Comparison of ENCODE assay signal across 16 cellular contexts in the genomic region with DNA sequence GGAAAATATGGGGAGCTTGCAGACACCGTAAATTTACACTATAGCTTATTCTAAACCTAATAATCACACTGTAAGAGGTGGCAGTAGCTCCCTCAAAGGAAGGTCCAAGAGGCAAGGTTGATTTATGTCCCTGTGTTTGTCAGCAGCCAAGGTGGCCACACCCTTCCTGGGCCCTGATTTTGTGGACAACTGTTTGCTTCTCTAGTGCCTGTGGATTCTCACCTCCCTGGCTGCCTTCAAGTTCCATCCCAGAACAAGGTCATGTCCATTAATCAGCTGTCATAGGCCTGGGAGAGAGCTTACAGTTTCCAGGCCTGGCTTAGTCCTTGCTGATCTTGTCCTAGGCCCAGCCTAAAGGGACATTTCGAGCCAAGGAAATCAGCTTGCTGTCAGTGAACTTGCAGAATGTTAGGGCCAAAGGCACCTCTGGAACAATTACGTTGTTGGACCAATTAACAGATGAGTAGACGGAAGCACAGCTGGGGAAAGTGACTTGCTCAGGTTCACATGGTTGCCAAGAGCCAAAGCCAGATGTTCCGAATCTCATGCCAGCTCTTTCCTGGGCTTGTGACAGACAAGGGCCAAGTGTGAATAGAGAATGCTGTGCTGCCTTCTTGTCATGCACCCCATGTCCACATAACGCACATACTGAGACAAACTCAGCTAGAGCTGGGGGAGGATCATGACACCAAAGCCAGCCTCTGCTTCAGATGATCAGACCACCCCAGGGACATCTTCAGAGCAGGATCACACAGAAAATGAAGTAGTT.
DNase-seq lines count a peak whose midpoint lies in the region; ATAC-seq, FAIRE-seq and TF ChIP-seq lines count a peak whose summit lies in the region.
"Had no signal": no experiment of that assay in that cellular context is flagged by ENCODE, and none has a peak within 500 bp of the region (broad histone marks: within the 10 kb centered on the region; RNA-seq: fewer than 3 reads in every experiment).

No MANE protein-coding gene starts in this region.

- H3K18ac ChIP-seq in H9 (ENCODE audit: insufficient read length, low read depth, low read length): no peak overlapping the region

- no peak overlapping the region for H4K91ac ChIP-seq in H9 (ENCODE audit: insufficient read length, low read depth, low read length)

- H3K9ac ChIP-seq in H9 (ENCODE audit: extremely low read depth, insufficient read length, low read length) (no peak overlapping the region), HUES48 (ENCODE audit: low read depth, low read length) (no peak overlapping the region)

- no peak overlapping the region for H3K23ac ChIP-seq in H9 (ENCODE audit: insufficient read length, low read depth, low read length)

- H4K20me1 ChIP-seq in H9 (ENCODE audit: control insufficient read depth, insufficient read depth, insufficient read length): no peaks in the 10 kb centered on the region

- no CpG with 5 or more reads among the region's 6 CpGs for WGBS in H9 (ENCODE audit: extremely low coverage, insufficient read length, low lambda C conversion rate)
- 58 to 70% methylated on average over 2 to 5 of the region's 6 CpGs for WGBS in gastroesophageal sphincter (ENCODE audit: low coverage in 1 of 2), 2 donors

- H3K27ac ChIP-seq in H9 (ENCODE audit: insufficient read length, low read depth, low read length) (no peak overlapping the region), HUES48 (ENCODE audit: low read depth, low read length) (peak overlapping the region; percentile 29), gastroesophageal sphincter (no peak overlapping the region)
- H3K27ac ChIP-seq: SJCRH30 had no signal

- H3K4me1 ChIP-seq in H9 (ENCODE audit: insufficient read depth, low read length): no peaks in the 10 kb centered on the region
- peaks cover 10% of the 10 kb centered on the region for H3K4me1 ChIP-seq in HUES48 (ENCODE audit: control insufficient read depth, insufficient read depth, low read length)
- H3K4me1 ChIP-seq in gastroesophageal sphincter: peaks cover 0 to 8% (median 0%) of the 10 kb centered on the region in 3 donors
- H3K4me1 ChIP-seq: SJCRH30 had no signal

- no peaks in the 10 kb centered on the region for H3K27me3 ChIP-seq in H9 (ENCODE audit: insufficient read depth, low read length)
- H3K27me3 ChIP-seq in HUES48 (ENCODE audit: control insufficient read depth, insufficient read depth, low read length): no peaks in the 10 kb centered on the region
- H3K27me3 ChIP-seq in gastroesophageal sphincter: no peaks in the 10 kb centered on the region
- H3K27me3 ChIP-seq: MG63, SJCRH30 had no signal

- DNase-seq in H9 (no peak), NCI-H446 (lab: John Stamatoyannopoulos, UW) (no peak), SIG-M5 treated with dmso at 0.1 percent for 504 hours (lab: John Stamatoyannopoulos, UW; ENCODE audit: unreplicated experiment) (no peak), D721Med (ENCODE audit: insufficient read length, low spot score) (no peak)
- DNase-seq: ACHN, Karpas-422, MG63, NCI-H146, NCI-H2081 treated with DMSO at 0.1 percent for 48 hours, NCI-H524 treated with DMSO at 0.1 percent for 48 hours, OCI-M1, SJCRH30 had no signal

- no peak overlapping the region for H2AFZ ChIP-seq in H9 (ENCODE audit: low read length)

- H3K56ac ChIP-seq in H9 (ENCODE audit: insufficient read length, low read depth, low read length): no peak overlapping the region

- no peaks in the 10 kb centered on the region for H3K79me2 ChIP-seq in H9 (ENCODE audit: insufficient read depth, low read length)

- peak; percentile 41 for ATAC-seq in gastroesophageal sphincter
- ATAC-seq: HCT116 had no signal

- no peaks in the 10 kb centered on the region for H3K9me3 ChIP-seq in H9 (ENCODE audit: control insufficient read depth, low read depth, low read length)
- H3K9me3 ChIP-seq in HUES48 (ENCODE audit: control insufficient read depth, insufficient read depth, low read length): no peaks in the 10 kb centered on the region
- no peaks in the 10 kb centered on the region for H3K9me3 ChIP-seq in gastroesophageal sphincter
- H3K9me3 ChIP-seq: MG63, SJCRH30 had no signal

- H2BK20ac ChIP-seq in H9 (ENCODE audit: low read depth, low read length, poor library complexity, severe bottlenecking): no peak overlapping the region

- H4K8ac ChIP-seq in H9 (replicated peaks; ENCODE audit: insufficient read length, low read depth, low read length): no peak overlapping the region

- no peak overlapping the region for H2BK5ac ChIP-seq in H9 (ENCODE audit: insufficient read length, low read length)

- H3K4ac ChIP-seq in H9 (ENCODE audit: low read depth, low read length): no peak overlapping the region

- no peaks in the 10 kb centered on the region for H3K36me3 ChIP-seq in HUES48 (ENCODE audit: control insufficient read depth, insufficient read depth, low read length)
- H3K36me3 ChIP-seq in gastroesophageal sphincter: no peaks in the 10 kb centered on the region
- H3K36me3 ChIP-seq: MG63, SJCRH30 had no signal

- TF ChIP-seq POLR2A in gastroesophageal sphincter (IDR thresholded peaks at IDR 0.05): no peak

- H3K23me2 ChIP-seq in H9 (ENCODE audit: insufficient read length, low read depth, low read length, poor library complexity, severe bottlenecking): no peaks in the 10 kb centered on the region

- H4K5ac ChIP-seq in H9 (ENCODE audit: insufficient read length, low read depth, low read length): no peak overlapping the region

- no peak overlapping the region for H3K4me3 ChIP-seq in HUES48 (ENCODE audit: low read depth, low read length)
- no peak overlapping the region for H3K4me3 ChIP-seq in gastroesophageal sphincter
- H3K4me3 ChIP-seq: MG63, SJCRH30 had no signal

- TF ChIP-seq CTCF in H9 (conservative IDR thresholded peaks at IDR 0.05) (no peak), gastroesophageal sphincter (IDR thresholded peaks at IDR 0.05) (no peak), nephron (IDR thresholded peaks at IDR 0.05; ENCODE audit: unreplicated experiment in 3 of 3) (no peak), D721Med (IDR thresholded peaks at IDR 0.05; ENCODE audit: insufficient read depth, missing control alignments) (no peak)

- no peak for FAIRE-seq in D721Med (lab: Jason Lieb, UNC)

- no peaks in the 10 kb centered on the region for H3K79me1 ChIP-seq in H9 (ENCODE audit: insufficient read depth, low read depth, low read length, poor library complexity, severe bottlenecking)

- no peaks in the 10 kb centered on the region for H3K36me3 Mint-ChIP-seq in H9 (ENCODE audit: insufficient read depth in 1 of 3, low read depth in 3 of 3)
- no peaks in the 10 kb centered on the region for H3K36me3 Mint-ChIP-seq in nephron (ENCODE audit: low read depth)

- no peak overlapping the region for H3K4me2 ChIP-seq in H9 (ENCODE audit: insufficient read depth, insufficient read length, low read length)

- no peaks in the 10 kb centered on the region for H3K9me3 Mint-ChIP-seq in H9
- no peaks in the 10 kb centered on the region for H3K9me3 Mint-ChIP-seq in nephron

- no peak overlapping the region for H3K4me3 Mint-ChIP-seq in H9
- H3K4me3 Mint-ChIP-seq in nephron: no peak overlapping the region

- H2AK5ac ChIP-seq in H9 (ENCODE audit: insufficient read length, low read length): no peak overlapping the region

- no peak overlapping the region for H2BK15ac ChIP-seq in H9 (ENCODE audit: low read depth, low read length)

- H3K4me1 Mint-ChIP-seq in H9 (peaks cover 17 to 24% of the 10 kb centered on the region in 2 experiments), nephron (peaks cover 36% of the 10 kb centered on the region)

- no peak for TF ChIP-seq EP300 in gastroesophageal sphincter (IDR thresholded peaks at IDR 0.05)

- H2BK12ac ChIP-seq in H9 (ENCODE audit: insufficient read length, low read depth, low read length): no peak overlapping the region

- no peak overlapping the region for H2BK120ac ChIP-seq in H9 (ENCODE audit: low read depth, low read length, poor library complexity, severe bottlenecking)

- H3K27me3 Mint-ChIP-seq in H9 (ENCODE audit: low read depth) (peaks cover 10% of the 10 kb centered on the region), nephron (ENCODE audit: low read depth) (peaks cover 3% of the 10 kb centered on the region)

- H3K27ac Mint-ChIP-seq in H9 (peak overlapping the region in 2 of 3 experiments; percentile 25 to 73; a peak in 3 of 7 replicates), nephron (peak overlapping the region in 2 of 3 experiments; percentile 15 to 41)

- H3K14ac ChIP-seq in H9 (ENCODE audit: insufficient read depth, low read length): no peak overlapping the region

- no peak overlapping the region for H3T11ph ChIP-seq in H9 (ENCODE audit: low read length)
